ENCODE assay signal across 20 cellular contexts in the genomic region with DNA sequence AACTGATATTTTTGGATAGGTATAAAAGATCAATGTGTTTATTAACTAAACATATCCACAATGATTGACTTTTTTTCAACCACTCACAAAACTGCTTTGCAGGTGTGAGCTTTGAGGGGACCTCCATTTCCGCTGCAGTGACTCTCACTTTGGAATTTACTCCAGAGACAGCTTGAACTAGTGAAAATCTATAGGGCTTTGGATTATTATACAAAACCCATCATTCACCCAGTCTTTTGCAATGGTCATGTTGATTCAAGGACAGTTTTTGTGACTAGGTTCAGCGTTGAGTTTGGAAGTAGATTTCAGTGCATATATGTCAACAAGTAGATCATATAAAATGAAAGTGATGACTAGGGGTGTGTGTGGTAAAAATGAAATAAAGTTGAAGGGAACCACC.
DNase-seq lines count a peak whose midpoint lies in the region; ATAC-seq, FAIRE-seq and TF ChIP-seq lines count a peak whose summit lies in the region.
"Had no signal": no experiment of that assay in that cellular context is flagged by ENCODE, and none has a peak within 500 bp of the region (broad histone marks: within the 10 kb centered on the region; RNA-seq: fewer than 3 reads in every experiment).

No MANE protein-coding gene starts in this region.

- TF ChIP-seq POLR2A in HepG2 (IDR thresholded peaks at IDR 0.05; ENCODE audit: insufficient read depth in 1 of 2, low read depth in 2 of 2, low read length in 2 of 2) (no peak), right lobe of liver (IDR thresholded peaks at IDR 0.05) (no peak), H54 (IDR thresholded peaks at IDR 0.05; ENCODE audit: low read depth, low read length) (no peak)

- H3K4me3 ChIP-seq in HepG2 (replicated peaks in 1 of 3; ENCODE audit: insufficient read depth in 1 of 3, low read depth in 2 of 3, low read length in 3 of 3) (no peak overlapping the region), right lobe of liver (no peak overlapping the region)
- H3K4me3 ChIP-seq: BLaER1 treated with 17β-estradiol and CSF1 and Interleukin-3, amounts not matched to agents 10 nM and 100 nM; GM12878 had no signal

- H3K27me3 ChIP-seq in HepG2 (ENCODE audit: control insufficient read depth in 1 of 2, insufficient read depth in 2 of 2, low read length in 2 of 2) (no peaks in the 10 kb centered on the region), right lobe of liver (no peaks in the 10 kb centered on the region)
- H3K27me3 ChIP-seq: BLaER1 treated with 17β-estradiol and CSF1 and Interleukin-3, amounts not matched to agents 10 nM and 100 nM had no signal

- no peak overlapping the region for H3K9ac ChIP-seq in HepG2 (ENCODE audit: insufficient read depth, low read depth, low read length)
- H3K9ac ChIP-seq: BLaER1 treated with 17β-estradiol and CSF1 and Interleukin-3, amounts not matched to agents 10 nM and 100 nM had no signal

- no peaks in the 10 kb centered on the region for H3K9me3 Mint-ChIP-seq in nephron progenitor cell
- H3K9me3 Mint-ChIP-seq: CD4-positive, alpha-beta T cell; CD8-positive, alpha-beta T cell had no signal

- H3K9me3 ChIP-seq in HepG2 (ENCODE audit: low read length) (no peaks in the 10 kb centered on the region), right lobe of liver (no peaks in the 10 kb centered on the region)
- H3K9me3 ChIP-seq: BLaER1 treated with 17β-estradiol and CSF1 and Interleukin-3, amounts not matched to agents 10 nM and 100 nM; Caco-2 had no signal

- 64% methylated on average over 2 of the region's 2 CpGs for WGBS in HepG2 (ENCODE audit: low lambda C conversion rate)
- 63% methylated on average over 2 of the region's 2 CpGs for WGBS in right lobe of liver (ENCODE audit: insufficient coverage, low coverage, low lambda C conversion rate, missing lambda C conversion rate)

- H2AFZ ChIP-seq in HepG2 (ENCODE audit: low read length) = no peak overlapping the region

- POLR2A ChIA-PET in HepG2 (lab: Yijun Ruan, JAX) = no interaction called here

- peak; percentile 40 for DNase-seq in HepG2 (ENCODE audit: low spot score)
- no peak for DNase-seq in right lobe of liver
- DNase-seq in H54 (ENCODE audit: insufficient read length, low spot score) = no peak
- DNase-seq in nephron progenitor cell = no peak
- DNase-seq: 8988T; AML-193; Caco-2; Calu3; CD4-positive, alpha-beta T cell; CD8-positive, alpha-beta T cell; DMS79 treated with DMSO at 0.1 percent for 48 hours; GF-D8 had no signal

- 0 out of 2 replicates have a peak overlapping the region, but pooled peaks have one; percentile 10 for H3K4me2 ChIP-seq in HepG2 (ENCODE audit: low read depth, low read length)
- H3K4me2 ChIP-seq: BLaER1 treated with 17β-estradiol and CSF1 and Interleukin-3, amounts not matched to agents 10 nM and 100 nM had no signal

- in situ Hi-C loops in HepG2 (cut with HindIII; ENCODE audit: extremely low pct_ligation_motif_present, low pct_unique_long_range_greater_than_20kb) = no loop called here

- H3K4me1 ChIP-seq in HepG2 (ENCODE audit: insufficient read depth, low read length) (peaks cover 57% of the 10 kb centered on the region), right lobe of liver (peaks cover 0 to 58% (median 12%) of the 10 kb centered on the region in 4 donors)
- H3K4me1 ChIP-seq: Caco-2 had no signal

- BruUV-seq in HepG2 (replicated peaks; lab: Mats Ljungman, UMichigan) = no TSS peak

- H3K36me3 Mint-ChIP-seq in nephron progenitor cell (ENCODE audit: low read depth) = no peaks in the 10 kb centered on the region
- H3K36me3 Mint-ChIP-seq: CD8-positive, alpha-beta T cell had no signal

- no peak for TF ChIP-seq RAD21 in HepG2 (CRISPR knock-in tag; IDR thresholded peaks at IDR 0.05)

- intact Hi-C loops in HepG2 (cut with micrococcal nuclease; ENCODE audit: unreplicated experiment) = no loop called here
- intact Hi-C loops in right lobe of liver (cut with DNase I) = no loop called here

- no peaks in the 10 kb centered on the region for H3K27me3 Mint-ChIP-seq in nephron progenitor cell (ENCODE audit: low read depth, poor library complexity)
- H3K27me3 Mint-ChIP-seq: B cell; CD4-positive, alpha-beta T cell had no signal

- H3K27ac Mint-ChIP-seq in nephron progenitor cell = peak overlapping the region; percentile 52
- H3K27ac Mint-ChIP-seq: B cell; CD4-positive, alpha-beta T cell; CD8-positive, alpha-beta T cell had no signal

- peaks cover 2 to 10% of the 10 kb centered on the region in 2 experiments; a peak in 3 of 5 replicates for H3K36me3 ChIP-seq in HepG2 (replicated peaks in 1 of 2; ENCODE audit: control insufficient read depth in 1 of 2, insufficient read depth in 2 of 2, low read length in 2 of 2)
- no peaks in the 10 kb centered on the region for H3K36me3 ChIP-seq in right lobe of liver
- H3K36me3 ChIP-seq: BLaER1 treated with 17β-estradiol and CSF1 and Interleukin-3, amounts not matched to agents 10 nM and 100 nM had no signal

- CTCF ChIA-PET in HepG2 (lab: Yijun Ruan, JAX; ENCODE audit: low intra/inter-chr PET ratio, low total read pairs) = no interaction called here

- no peak overlapping the region for H3K27ac ChIP-seq in HepG2 (ENCODE audit: extremely low read length, insufficient read depth, low read length)
- H3K27ac ChIP-seq in right lobe of liver = no peak overlapping the region
- H3K27ac ChIP-seq: BLaER1 treated with 17β-estradiol and CSF1 and Interleukin-3, amounts not matched to agents 10 nM and 100 nM; C4-2B had no signal

- H3K79me2 ChIP-seq in HepG2 (ENCODE audit: insufficient read depth, low read length) = peaks cover 91% of the 10 kb centered on the region

- peaks cover 45% of the 10 kb centered on the region for H4K20me1 ChIP-seq in HepG2 (ENCODE audit: insufficient read depth, low read length)
- H4K20me1 ChIP-seq: BLaER1 treated with 17β-estradiol and CSF1 and Interleukin-3, amounts not matched to agents 10 nM and 100 nM had no signal

- H3K4me3 Mint-ChIP-seq in nephron progenitor cell = no peak overlapping the region
- H3K4me3 Mint-ChIP-seq: B cell; CD4-positive, alpha-beta T cell; CD8-positive, alpha-beta T cell had no signal

- TF ChIP-seq EP300 in HepG2 (IDR thresholded peaks at IDR 0.05; ENCODE audit: low read depth in 2 of 2, low read length in 2 of 2) = no peak
- no peak for TF ChIP-seq EP300 in HepG2 (CRISPR knock-in tag; IDR thresholded peaks at IDR 0.05; ENCODE audit: borderline replicate concordance)

- H3K4me1 Mint-ChIP-seq in nephron progenitor cell = no peaks in the 10 kb centered on the region
- H3K4me1 Mint-ChIP-seq: B cell had no signal

- FAIRE-seq in HepG2 (lab: Jason Lieb, UNC) = no peak
- peak; percentile 78 for FAIRE-seq in H54 (lab: Jason Lieb, UNC)
- FAIRE-seq: GM12878, GM12892, GM18507 had no signal

- TF ChIP-seq CTCF in HepG2 (CRISPR knock-in tag; IDR thresholded peaks at IDR 0.05) (no peak), right lobe of liver (IDR thresholded peaks at IDR 0.05) (no peak), nephron progenitor cell (IDR thresholded peaks at IDR 0.05) (no peak)

- ATAC-seq in HepG2 (no peak), right lobe of liver (no peak), GM21367 (IDR thresholded peaks at IDR 0.05; ENCODE audit: unreplicated experiment) (no peak), GM19455 (IDR thresholded peaks at IDR 0.05; ENCODE audit: unreplicated experiment) (no peak)
- ATAC-seq: CD8-positive, alpha-beta T cell; GM12878 had no signal

TF ChIP-seq in HepG2, 621 proteins besides CTCF, POLR2A, EP300 and RAD21:
- TF ChIP-seq, protein P1, sequence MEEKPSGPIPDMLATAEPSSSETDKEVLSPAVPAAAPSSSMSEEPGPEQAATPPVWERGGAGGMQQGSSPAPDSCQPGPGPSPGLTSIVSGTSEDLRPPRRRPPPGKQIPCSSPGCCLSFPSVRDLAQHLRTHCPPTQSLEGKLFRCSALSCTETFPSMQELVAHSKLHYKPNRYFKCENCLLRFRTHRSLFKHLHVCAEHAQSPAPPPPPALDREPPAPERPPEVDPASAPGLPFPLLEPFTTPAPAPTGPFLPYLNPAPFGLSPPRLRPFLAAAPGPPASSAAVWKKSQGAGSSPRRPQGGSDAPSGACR (CRISPR knock-in tag; IDR thresholded peaks at IDR 0.05) = no peak
- TF ChIP-seq RBM22 (optimal IDR thresholded peaks at IDR 0.05; ENCODE audit: low read length) (peak; percentile 91), FOXA1 (IDR thresholded peaks at IDR 0.05) (no peak), FOXA1 (CRISPR knock-in tag; IDR thresholded peaks at IDR 0.05) (peak; percentile 39; the same call in 1 of the 2 replicates), DR1 (CRISPR knock-in tag; IDR thresholded peaks at IDR 0.05) (no peak), FOXA3 (CRISPR knock-in tag; IDR thresholded peaks at IDR 0.05) (peak; percentile 26; the same call in 1 of the 2 replicates), TMF1 (CRISPR knock-in tag; IDR thresholded peaks at IDR 0.05; ENCODE audit: low read depth) (no peak), GATAD2A (CRISPR knock-in tag; IDR thresholded peaks at IDR 0.05) (0 out of 2 replicates have a peak, but pooled peaks have one; percentile 12)
